Comparison of ENCODE assay signal across 8 cellular contexts in the genomic region with DNA sequence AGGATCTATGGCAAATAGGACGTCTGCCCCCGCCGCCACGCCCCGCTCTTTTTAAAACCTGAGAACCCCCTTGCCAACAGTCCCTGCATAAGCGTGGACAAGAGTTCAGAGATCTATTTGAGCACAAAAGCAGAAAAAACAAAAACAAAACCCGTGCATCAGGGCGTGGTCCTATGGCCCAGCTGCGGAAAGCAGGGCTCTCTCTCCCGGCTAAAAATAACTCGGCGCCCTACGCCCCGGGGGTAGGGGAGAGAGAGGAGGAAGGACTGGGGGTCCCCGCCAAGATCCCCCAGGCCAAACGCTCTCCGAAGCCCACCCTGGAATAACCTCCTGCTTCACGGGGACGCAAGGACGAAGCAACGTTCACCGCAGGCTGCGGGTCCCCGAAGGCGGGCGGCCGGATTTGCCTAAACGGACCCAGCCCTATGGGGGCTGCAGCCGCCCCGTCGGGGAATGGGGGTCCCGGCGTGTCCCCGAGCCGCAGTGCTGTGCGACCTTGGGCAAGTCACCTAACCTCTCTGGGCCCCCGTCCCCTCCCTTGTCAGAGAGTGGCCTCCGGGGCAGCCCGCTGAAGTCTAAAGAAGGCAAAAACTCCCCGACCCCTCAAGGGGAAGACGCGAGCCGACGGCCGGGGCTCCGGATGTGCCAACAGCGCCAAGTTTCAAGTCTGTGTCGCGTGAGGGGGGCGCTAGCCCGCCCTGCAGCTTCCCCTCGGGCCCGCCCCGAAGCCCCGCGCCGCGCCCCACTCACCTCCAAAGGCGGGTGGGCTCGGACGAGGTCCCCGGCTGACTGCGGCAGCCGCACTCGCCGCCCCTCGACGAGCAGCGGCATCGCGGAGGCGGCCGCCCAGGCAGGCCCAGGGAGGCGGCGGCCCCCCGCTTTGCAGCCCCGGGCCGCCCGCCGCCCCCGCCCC. TPM values are rescaled to one million over a fixed set of nuclear protein-coding genes. Genes with fewer than 3 reads are reported as not detected.
DNase-seq lines count a peak whose midpoint lies in the region; ATAC-seq, FAIRE-seq and TF ChIP-seq lines count a peak whose summit lies in the region.

No MANE protein-coding gene starts in this region.

- H3K4me1 ChIP-seq in astrocyte (ENCODE audit: insufficient read depth, low read length) (no peaks in the 10 kb centered on the region), kidney (ENCODE audit: control insufficient read depth in 1 of 2, insufficient read depth in 1 of 2, low read depth in 1 of 2, low read length in 2 of 2) (peaks cover 0 to 3% of the 10 kb centered on the region in 2 donors)

- peak overlapping the region; percentile 62 for H3K27ac Mint-ChIP-seq in astrocyte (ENCODE audit: unreplicated experiment)

- DNase-seq in AG09319 (ENCODE audit: extremely low read depth, low read depth) (no peak), NOMO-1 treated with DMSO at 0.1 percent for 48 hours (lab: John Stamatoyannopoulos, UW; ENCODE audit: unreplicated experiment) (peak; percentile 61), astrocyte (ENCODE audit: low read depth) (no peak), kidney (peak; percentile 91), mucosa of gallbladder (ENCODE audit: low spot score) (no peak)
- DNase-seq in stimulated activated CD4-positive, alpha-beta T cell treated with anti-CD3 and anti-CD28 coated beads, Interleukin-4, amount 100 ng/mL, for 48 hours (ENCODE audit: low read depth in 2 of 2) = peak; percentile 43 to 44

- H3K27me3 Mint-ChIP-seq in astrocyte (ENCODE audit: low read depth, unreplicated experiment) = no peaks in the 10 kb centered on the region

- H3K36me3 ChIP-seq in astrocyte (ENCODE audit: insufficient read depth, low read length) (peaks cover 11% of the 10 kb centered on the region), kidney (ENCODE audit: control insufficient read depth in 1 of 2, insufficient read depth in 2 of 2, low read length in 2 of 2) (peaks cover 3 to 11% of the 10 kb centered on the region in 2 donors)

- H3K36me3 Mint-ChIP-seq in astrocyte (ENCODE audit: low read depth, unreplicated experiment) = peaks cover 9% of the 10 kb centered on the region

- TF ChIP-seq CTCF in AG09319 (IDR thresholded peaks at IDR 0.05; ENCODE audit: low read depth, low read length) (peak; percentile 4; the same call in 1 of the 2 replicates), astrocyte (IDR thresholded peaks at IDR 0.05; ENCODE audit: insufficient read depth, low read depth, low read length) (no peak), kidney (IDR thresholded peaks at IDR 0.05; ENCODE audit: borderline replicate concordance, extremely low read depth, insufficient read depth) (no peak)

- peak overlapping the region; percentile 96 for H3K4me3 Mint-ChIP-seq in astrocyte (ENCODE audit: unreplicated experiment)

- H3K4me2 ChIP-seq in astrocyte (ENCODE audit: low read length) = peak overlapping the region; percentile 85

- H3K4me3 ChIP-seq in astrocyte (ENCODE audit: insufficient read depth, low read depth, low read length) = peak overlapping the region; percentile 77
- H3K4me3 ChIP-seq in kidney (ENCODE audit: low read length in 2 of 2) = peak overlapping the region; percentile 67 to 81

- no peak for FAIRE-seq in astrocyte (lab: Jason Lieb, UNC)
- no peak for FAIRE-seq in kidney (lab: Jason Lieb, UNC)

- H3K27ac ChIP-seq in astrocyte (ENCODE audit: low read depth, low read length) (peak overlapping the region; percentile 43), kidney (ENCODE audit: low read depth in 2 of 2, low read length in 2 of 2) (peak overlapping the region; percentile 24 to 38)

- peaks cover 38% of the 10 kb centered on the region for H4K20me1 ChIP-seq in astrocyte (ENCODE audit: insufficient read depth, low read length)

- H3K9me3 Mint-ChIP-seq in astrocyte (ENCODE audit: unreplicated experiment) = peaks cover 3% of the 10 kb centered on the region

- H3K27me3 ChIP-seq in astrocyte (ENCODE audit: insufficient read depth, low read length) = no peaks in the 10 kb centered on the region

- H3K9ac ChIP-seq in astrocyte (ENCODE audit: low read length) = peak overlapping the region; percentile 88
- peak overlapping the region; percentile 71 to 92 for H3K9ac ChIP-seq in kidney (ENCODE audit: low read length in 2 of 2)

- no peaks in the 10 kb centered on the region for H3K9me3 ChIP-seq in astrocyte (ENCODE audit: insufficient read depth, low read depth, low read length)
- no peaks in the 10 kb centered on the region for H3K9me3 ChIP-seq in kidney (ENCODE audit: control insufficient read depth in 1 of 2, low read length in 2 of 2)

- peak; percentile 67 for ATAC-seq in GM18517 (IDR thresholded peaks at IDR 0.05; ENCODE audit: unreplicated experiment)
- ATAC-seq in HG02938 (IDR thresholded peaks at IDR 0.05; ENCODE audit: unreplicated experiment) = peak; percentile 58

- H3K4me1 Mint-ChIP-seq in astrocyte (ENCODE audit: low read depth, unreplicated experiment) = peaks cover 7% of the 10 kb centered on the region

- H3K79me2 ChIP-seq in astrocyte (ENCODE audit: insufficient read depth, low read length) = peaks cover 50% of the 10 kb centered on the region

- H2AFZ ChIP-seq in astrocyte (ENCODE audit: low read depth, low read length) = peak overlapping the region; percentile 73

- intact Hi-C loops in kidney (cut with DNase I) = no loop called here

RNA-seq across cellular contexts. Expression of gene NTAN1, which starts 0.5 kb away (rescaled TPM):
- total RNA-seq in astrocyte (61.3 and 66.3 TPM in 2 replicates), kidney (27.7 TPM), mucosa of gallbladder (25.9 TPM)
- 55.2 TPM for polyA plus RNA-seq in kidney (ENCODE audit: insufficient read depth, low read depth, low replicate concordance)

RNA-seq across cellular contexts. Expression of gene RRN3, which starts 38.7 kb away (rescaled TPM):
- total RNA-seq in astrocyte = 41.5 and 46.6 TPM in 2 replicates
- total RNA-seq in kidney = 24.7 TPM
- 12.3 TPM for polyA plus RNA-seq in kidney (ENCODE audit: insufficient read depth, low read depth, low replicate concordance)
- 25.5 TPM for total RNA-seq in mucosa of gallbladder

Comparison
In these comparisons a context has a peak if more than half of its experiments do, and no peak if none do; other contexts are left out.
1. DNase-seq: peak in NOMO-1 treated with DMSO at 0.1 percent for 48 hours (single experiment), kidney (single experiment) and stimulated activated CD4-positive, alpha-beta T cell treated with anti-CD3 and anti-CD28 coated beads, Interleukin-4, amount 100 ng/mL, for 48 hours (2 of 2); none in AG09319 (single experiment), astrocyte (single experiment) and mucosa of gallbladder (single experiment).